ENCODE assay signal across 8 cellular contexts in genomic region chr18:58541789-58542425, GRCh38.
DNase-seq lines count a peak whose midpoint lies in the region; TF ChIP-seq lines count a peak whose summit lies in the region.

No MANE protein-coding gene starts in this region.

- peaks cover 10% of the 10 kb centered on the region; the same call in 1 of the 2 replicates for H4K20me1 ChIP-seq in GM23248 (ENCODE audit: insufficient read depth)

- TF ChIP-seq CTCF in GM10266 (IDR thresholded peaks at IDR 0.05; ENCODE audit: control insufficient read depth, insufficient read depth, low read depth, missing control alignments), result no peak

- 32 to 36% methylated on average over 6 of the region's 6 CpGs for WGBS in GM23248 (ENCODE audit: low coverage in 1 of 2, low lambda C conversion rate in 2 of 2, missing lambda C conversion rate in 2 of 2), 2 experiments

- no peak overlapping the region for H2AFZ ChIP-seq in GM23248

- peak overlapping the region; percentile 41; the same call in 1 of the 2 replicates for H3K9ac ChIP-seq in GM23248

- H3K9me2 ChIP-seq in GM23248 (ENCODE audit: insufficient read depth), result no peaks in the 10 kb centered on the region

- peak overlapping the region; percentile 58 for H3K4me2 ChIP-seq in GM23248 (ENCODE audit: unreplicated experiment)

- peaks cover 87% of the 10 kb centered on the region for H3K79me2 ChIP-seq in GM23248 (ENCODE audit: insufficient read depth)

- no peak overlapping the region for H3K4me3 ChIP-seq in GM23248

- H3K27ac ChIP-seq in GM23248, result peak overlapping the region; percentile 87

- peaks cover 26% of the 10 kb centered on the region for H3K4me1 ChIP-seq in GM23248 (ENCODE audit: insufficient read depth)

- H3K9me3 ChIP-seq in GM23248 (ENCODE audit: low read depth), result no peaks in the 10 kb centered on the region

- DNase-seq in GM10266 (ENCODE audit: extremely low spot score) (peak; percentile 43), GM23248 (peak; percentile 98), Kasumi-1 (lab: John Stamatoyannopoulos, UW) (peak; percentile 73 to 86), glomerular visceral epithelial cell (ENCODE audit: extremely low spot score) (peak; percentile 98), NCI-H1105 (lab: John Stamatoyannopoulos, UW) (no peak), NCI-H748 (lab: John Stamatoyannopoulos, UW; ENCODE audit: unreplicated experiment) (no peak)
- peak; percentile 36 for DNase-seq in activated CD8-positive, alpha-beta memory T cell treated with anti-CD3 and anti-CD28 coated beads, Interleukin-2, amount 50 U/mL, for 4 hours
- peak in 2 of 3 donors; percentile 37 to 61 for DNase-seq in stimulated activated CD4-positive, alpha-beta T cell treated with anti-CD3 and anti-CD28 coated beads, TNF-alpha, amount 100 ng/mL, for 48 hours (ENCODE audit: low read depth in 3 of 3)

- no peaks in the 10 kb centered on the region for H3K27me3 ChIP-seq in GM23248 (replicated peaks; ENCODE audit: insufficient read depth)

- H3K36me3 ChIP-seq in GM23248 (ENCODE audit: low read depth), result peaks cover 30% of the 10 kb centered on the region; the same call in 1 of the 2 replicates

- in situ Hi-C loops in GM23248 (cut with MboI), result no loop called here

- peaks cover 35% of the 10 kb centered on the region for H3F3A ChIP-seq in GM23248 (ENCODE audit: insufficient read depth)

Comparison
In these comparisons a context has a peak if more than half of its experiments do, and no peak if none do; other contexts are left out.
1. DNase-seq: peak in GM10266 (single experiment), GM23248 (single experiment), Kasumi-1 (2 of 2), activated CD8-positive, alpha-beta memory T cell treated with anti-CD3 and anti-CD28 coated beads, Interleukin-2, amount 50 U/mL, for 4 hours (single experiment), glomerular visceral epithelial cell (single experiment) and stimulated activated CD4-positive, alpha-beta T cell treated with anti-CD3 and anti-CD28 coated beads, TNF-alpha, amount 100 ng/mL, for 48 hours (2 of 3); none in NCI-H1105 (single experiment) and NCI-H748 (single experiment).